16 cellular contexts compared by ENCODE assay signal in genomic region chr5:158802941-158803341, GRCh38.
DNase-seq lines count a peak whose midpoint lies in the region; ATAC-seq and TF ChIP-seq lines count a peak whose summit lies in the region.
"Had no signal": no experiment of that assay in that cellular context is flagged by ENCODE, and none has a peak within 500 bp of the region (broad histone marks: within the 10 kb centered on the region; RNA-seq: fewer than 3 reads in every experiment).

No MANE protein-coding gene starts in this region.

- in situ Hi-C loops in gastrocnemius medialis (cut with MboI; ENCODE audit: low sequenced_read_pairs in 4 of 4) = no loop called here

- H3K4me1 Mint-ChIP-seq in activated T-cell treated with anti-CD3 and anti-CD28 coated beads, Interleukin-2, amount 50 U/mL, for 4 hours (ENCODE audit: low read depth) = no peaks in the 10 kb centered on the region
- H3K4me1 Mint-ChIP-seq: stimulated activated effector memory CD8-positive, alpha-beta T cell treated with anti-CD3 and anti-CD28 coated beads, Interleukin-12 subunit alpha, Interleukin-12 subunit beta, amount 100 ng/mL, for 72 hours had no signal

- H3K4me3 ChIP-seq in AG10803 (ENCODE audit: low read length) (no peak overlapping the region), ascending aorta (peak overlapping the region in 1 of 2 donors; percentile 36), foreskin fibroblast (ENCODE audit: low read depth in 1 of 2, low read length in 2 of 2) (peak overlapping the region in 1 of 2 donors; percentile 11), gastrocnemius medialis (no peak overlapping the region), left lung (no peak overlapping the region)
- H3K4me3 ChIP-seq: cardiac muscle cell, right lobe of liver had no signal

- intact Hi-C loops in ascending aorta (cut with DNase I) = loop anchor here (2.0 kb wide), 1 partner anchor 74 kb away; no protein-coding TSS in a partner anchor
- intact Hi-C loops in gastrocnemius medialis (cut with DNase I; ENCODE audit: low total_unique reads) = no loop called here
- intact Hi-C loops in left lung (cut with DNase I) = no loop called here

- H3K36me3 Mint-ChIP-seq in activated T-cell treated with anti-CD3 and anti-CD28 coated beads, Interleukin-2, amount 50 U/mL, for 4 hours (ENCODE audit: insufficient read depth) = no peaks in the 10 kb centered on the region
- H3K36me3 Mint-ChIP-seq: stimulated activated effector memory CD8-positive, alpha-beta T cell treated with anti-CD3 and anti-CD28 coated beads, Interleukin-12 subunit alpha, Interleukin-12 subunit beta, amount 100 ng/mL, for 72 hours had no signal

- H3K9me3 ChIP-seq in ascending aorta = no peaks in the 10 kb centered on the region
- no peaks in the 10 kb centered on the region for H3K9me3 ChIP-seq in gastrocnemius medialis
- H3K9me3 ChIP-seq in left lung = no peaks in the 10 kb centered on the region
- H3K9me3 ChIP-seq: right lobe of liver had no signal

- DNase-seq in AG10803 (ENCODE audit: low read depth) (peak; percentile 81), ascending aorta (ENCODE audit: low spot score in 2 of 2) (no peak), foreskin fibroblast (peak; percentile 33 to 71), gastrocnemius medialis (no peak), left lung (no peak)
- no peak for DNase-seq in activated T-cell treated with anti-CD3 and anti-CD28 coated beads, Interleukin-2, amount 50 U/mL, for 4 hours
- DNase-seq in activated naive CD4-positive, alpha-beta T cell treated with anti-CD3 and anti-CD28 coated beads, Interleukin-2, amount 50 U/mL, for 16 hours = no peak
- DNase-seq: AML-193, DND-41, NCI-H2029 treated with DMSO at 0.1 percent for 48 hours, NCI-H748 treated with DMSO at 0.1 percent for 48 hours, right lobe of liver had no signal

- H3K36me3 ChIP-seq in ascending aorta = no peaks in the 10 kb centered on the region
- H3K36me3 ChIP-seq in gastrocnemius medialis = no peaks in the 10 kb centered on the region
- no peaks in the 10 kb centered on the region for H3K36me3 ChIP-seq in left lung
- H3K36me3 ChIP-seq: cardiac muscle cell, right lobe of liver had no signal

- H3K27me3 ChIP-seq in ascending aorta (no peaks in the 10 kb centered on the region), gastrocnemius medialis (no peaks in the 10 kb centered on the region), left lung (no peaks in the 10 kb centered on the region)
- H3K27me3 ChIP-seq: cardiac muscle cell, right lobe of liver had no signal

- H3K9me3 Mint-ChIP-seq in activated T-cell treated with anti-CD3 and anti-CD28 coated beads, Interleukin-2, amount 50 U/mL, for 4 hours = no peaks in the 10 kb centered on the region
- H3K9me3 Mint-ChIP-seq: neural crest cell; stimulated activated effector memory CD8-positive, alpha-beta T cell treated with anti-CD3 and anti-CD28 coated beads, Interleukin-12 subunit alpha, Interleukin-12 subunit beta, amount 100 ng/mL, for 72 hours had no signal

- ATAC-seq in gastrocnemius medialis (peak; percentile 53 to 65), left lung (no peak), HG03097 (IDR thresholded peaks at IDR 0.05; ENCODE audit: low FRiP score, unreplicated experiment) (no peak)
- ATAC-seq in activated T-cell treated with anti-CD3 and anti-CD28 coated beads, Interleukin-2, amount 50 U/mL, for 4 hours = no peak
- ATAC-seq: right lobe of liver; stimulated activated effector memory CD8-positive, alpha-beta T cell treated with anti-CD3 and anti-CD28 coated beads, Interleukin-12 subunit alpha, Interleukin-12 subunit beta, amount 100 ng/mL, for 72 hours had no signal

- TF ChIP-seq POLR2A in gastrocnemius medialis (IDR thresholded peaks at IDR 0.05) = no peak

- no peak overlapping the region for H3K4me3 Mint-ChIP-seq in activated T-cell treated with anti-CD3 and anti-CD28 coated beads, Interleukin-2, amount 50 U/mL, for 4 hours
- H3K4me3 Mint-ChIP-seq: neural crest cell; stimulated activated effector memory CD8-positive, alpha-beta T cell treated with anti-CD3 and anti-CD28 coated beads, Interleukin-12 subunit alpha, Interleukin-12 subunit beta, amount 100 ng/mL, for 72 hours had no signal

- TF ChIP-seq CTCF in AG10803 (conservative IDR thresholded peaks at IDR 0.05; ENCODE audit: low read length) = no peak
- TF ChIP-seq CTCF in ascending aorta (IDR thresholded peaks at IDR 0.05) = no peak
- TF ChIP-seq CTCF in foreskin fibroblast (IDR thresholded peaks at IDR 0.05; ENCODE audit: low read depth, low read length) = no peak
- TF ChIP-seq CTCF in gastrocnemius medialis (IDR thresholded peaks at IDR 0.05 in 4 of 5, conservative IDR thresholded peaks at IDR 0.05 in 1 of 5) = no peak
- TF ChIP-seq CTCF in left lung (IDR thresholded peaks at IDR 0.05) = no peak

- peaks cover 2% of the 10 kb centered on the region for H3K27me3 Mint-ChIP-seq in activated T-cell treated with anti-CD3 and anti-CD28 coated beads, Interleukin-2, amount 50 U/mL, for 4 hours (ENCODE audit: low read depth)

- H3K4me1 ChIP-seq in ascending aorta (peaks cover 3 to 51% of the 10 kb centered on the region in 2 donors), gastrocnemius medialis (peaks cover 0 to 32% of the 10 kb centered on the region in 2 donors), left lung (no peaks in the 10 kb centered on the region)

- peak overlapping the region; percentile 43 to 69 for H3K27ac ChIP-seq in ascending aorta
- peak overlapping the region; percentile 14 to 49 (median 18) for H3K27ac ChIP-seq in gastrocnemius medialis
- no peak overlapping the region for H3K27ac ChIP-seq in left lung
- H3K27ac ChIP-seq: cardiac muscle cell, right lobe of liver had no signal

Comparison
In these comparisons a context has a peak if more than half of its experiments do, and no peak if none do; other contexts are left out.
1. DNase-seq: peak in AG10803 (single experiment) and foreskin fibroblast (2 of 2); none in ascending aorta (0 of 2), gastrocnemius medialis (0 of 2), activated T-cell treated with anti-CD3 and anti-CD28 coated beads, Interleukin-2, amount 50 U/mL, for 4 hours (single experiment), left lung (0 of 2) and activated naive CD4-positive, alpha-beta T cell treated with anti-CD3 and anti-CD28 coated beads, Interleukin-2, amount 50 U/mL, for 16 hours (single experiment).
2. H3K27ac ChIP-seq: peak in ascending aorta (2 of 2) and gastrocnemius medialis (4 of 4); none in left lung (0 of 2).
3. ATAC-seq: peak in gastrocnemius medialis (2 of 2); none in activated T-cell treated with anti-CD3 and anti-CD28 coated beads, Interleukin-2, amount 50 U/mL, for 4 hours (0 of 2), left lung (single experiment) and HG03097 (single experiment).